In the genomic region with DNA sequence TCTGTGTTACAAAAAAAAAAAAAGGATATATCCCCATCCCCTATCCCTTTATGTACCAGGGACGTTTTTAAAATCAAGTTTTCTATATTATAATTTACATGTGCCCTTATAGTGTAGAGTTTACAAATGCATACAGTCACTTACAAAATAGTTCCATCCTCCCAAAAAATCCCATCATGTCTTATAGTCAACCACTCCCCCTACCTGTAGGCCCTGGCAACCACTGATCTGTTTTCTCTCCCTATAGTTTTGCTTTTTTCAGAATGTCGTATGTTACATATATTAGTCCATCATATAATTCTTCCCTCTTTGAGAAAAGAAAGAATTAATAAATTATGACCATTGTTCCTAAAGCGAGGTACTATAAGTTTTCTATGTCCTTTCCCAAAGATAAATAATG, we compare ENCODE assay signal across 1 cellular context.
TF ChIP-seq lines count a peak whose summit lies in the region.

No MANE protein-coding gene starts in this region.

TF ChIP-seq in GM12878, 131 proteins besides CTCF, POLR2A, EP300 and RAD21:
- TF ChIP-seq CHD1 (IDR thresholded peaks at IDR 0.05; ENCODE audit: low read depth, low read length) (no peak), SUZ12 (IDR thresholded peaks at IDR 0.05; ENCODE audit: unreplicated experiment) (no peak), TCF12 (IDR thresholded peaks at IDR 0.05; ENCODE audit: low read depth, low read length) (no peak), PAX5 (IDR thresholded peaks at IDR 0.05; ENCODE audit: borderline replicate concordance, low read depth, low read length) (no peak), STAT3 (IDR thresholded peaks at IDR 0.05; ENCODE audit: low read depth, low read length) (no peak), SMARCA5 (IDR thresholded peaks at IDR 0.05) (no peak), SREBF1 (IDR thresholded peaks at IDR 0.05; ENCODE audit: low read length) (no peak), SIX5 (IDR thresholded peaks at IDR 0.05; ENCODE audit: low read depth, low read length, severe bottlenecking) (no peak), ZSCAN29 (IDR thresholded peaks at IDR 0.05) (no peak), NR2C1 (IDR thresholded peaks at IDR 0.05) (no peak), IKZF1 (conservative IDR thresholded peaks at IDR 0.05) (no peak), KDM1A (IDR thresholded peaks at IDR 0.05; ENCODE audit: borderline replicate concordance) (no peak), ZNF384 (IDR thresholded peaks at IDR 0.05; ENCODE audit: borderline replicate concordance, low read depth, low read length) (no peak), HDAC6 (IDR thresholded peaks at IDR 0.05; ENCODE audit: unreplicated experiment) (no peak)
- TF ChIP-seq, protein P1, sequence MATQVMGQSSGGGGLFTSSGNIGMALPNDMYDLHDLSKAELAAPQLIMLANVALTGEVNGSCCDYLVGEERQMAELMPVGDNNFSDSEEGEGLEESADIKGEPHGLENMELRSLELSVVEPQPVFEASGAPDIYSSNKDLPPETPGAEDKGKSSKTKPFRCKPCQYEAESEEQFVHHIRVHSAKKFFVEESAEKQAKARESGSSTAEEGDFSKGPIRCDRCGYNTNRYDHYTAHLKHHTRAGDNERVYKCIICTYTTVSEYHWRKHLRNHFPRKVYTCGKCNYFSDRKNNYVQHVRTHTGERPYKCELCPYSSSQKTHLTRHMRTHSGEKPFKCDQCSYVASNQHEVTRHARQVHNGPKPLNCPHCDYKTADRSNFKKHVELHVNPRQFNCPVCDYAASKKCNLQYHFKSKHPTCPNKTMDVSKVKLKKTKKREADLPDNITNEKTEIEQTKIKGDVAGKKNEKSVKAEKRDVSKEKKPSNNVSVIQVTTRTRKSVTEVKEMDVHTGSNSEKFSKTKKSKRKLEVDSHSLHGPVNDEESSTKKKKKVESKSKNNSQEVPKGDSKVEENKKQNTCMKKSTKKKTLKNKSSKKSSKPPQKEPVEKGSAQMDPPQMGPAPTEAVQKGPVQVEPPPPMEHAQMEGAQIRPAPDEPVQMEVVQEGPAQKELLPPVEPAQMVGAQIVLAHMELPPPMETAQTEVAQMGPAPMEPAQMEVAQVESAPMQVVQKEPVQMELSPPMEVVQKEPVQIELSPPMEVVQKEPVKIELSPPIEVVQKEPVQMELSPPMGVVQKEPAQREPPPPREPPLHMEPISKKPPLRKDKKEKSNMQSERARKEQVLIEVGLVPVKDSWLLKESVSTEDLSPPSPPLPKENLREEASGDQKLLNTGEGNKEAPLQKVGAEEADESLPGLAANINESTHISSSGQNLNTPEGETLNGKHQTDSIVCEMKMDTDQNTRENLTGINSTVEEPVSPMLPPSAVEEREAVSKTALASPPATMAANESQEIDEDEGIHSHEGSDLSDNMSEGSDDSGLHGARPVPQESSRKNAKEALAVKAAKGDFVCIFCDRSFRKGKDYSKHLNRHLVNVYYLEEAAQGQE (IDR thresholded peaks at IDR 0.05; ENCODE audit: low read depth, low read length): no peak
- TF ChIP-seq, protein P2, sequence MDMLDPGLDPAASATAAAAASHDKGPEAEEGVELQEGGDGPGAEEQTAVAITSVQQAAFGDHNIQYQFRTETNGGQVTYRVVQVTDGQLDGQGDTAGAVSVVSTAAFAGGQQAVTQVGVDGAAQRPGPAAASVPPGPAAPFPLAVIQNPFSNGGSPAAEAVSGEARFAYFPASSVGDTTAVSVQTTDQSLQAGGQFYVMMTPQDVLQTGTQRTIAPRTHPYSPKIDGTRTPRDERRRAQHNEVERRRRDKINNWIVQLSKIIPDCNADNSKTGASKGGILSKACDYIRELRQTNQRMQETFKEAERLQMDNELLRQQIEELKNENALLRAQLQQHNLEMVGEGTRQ (IDR thresholded peaks at IDR 0.05; ENCODE audit: borderline replicate concordance, low read depth, low read length): no peak
- TF ChIP-seq, protein P3, sequence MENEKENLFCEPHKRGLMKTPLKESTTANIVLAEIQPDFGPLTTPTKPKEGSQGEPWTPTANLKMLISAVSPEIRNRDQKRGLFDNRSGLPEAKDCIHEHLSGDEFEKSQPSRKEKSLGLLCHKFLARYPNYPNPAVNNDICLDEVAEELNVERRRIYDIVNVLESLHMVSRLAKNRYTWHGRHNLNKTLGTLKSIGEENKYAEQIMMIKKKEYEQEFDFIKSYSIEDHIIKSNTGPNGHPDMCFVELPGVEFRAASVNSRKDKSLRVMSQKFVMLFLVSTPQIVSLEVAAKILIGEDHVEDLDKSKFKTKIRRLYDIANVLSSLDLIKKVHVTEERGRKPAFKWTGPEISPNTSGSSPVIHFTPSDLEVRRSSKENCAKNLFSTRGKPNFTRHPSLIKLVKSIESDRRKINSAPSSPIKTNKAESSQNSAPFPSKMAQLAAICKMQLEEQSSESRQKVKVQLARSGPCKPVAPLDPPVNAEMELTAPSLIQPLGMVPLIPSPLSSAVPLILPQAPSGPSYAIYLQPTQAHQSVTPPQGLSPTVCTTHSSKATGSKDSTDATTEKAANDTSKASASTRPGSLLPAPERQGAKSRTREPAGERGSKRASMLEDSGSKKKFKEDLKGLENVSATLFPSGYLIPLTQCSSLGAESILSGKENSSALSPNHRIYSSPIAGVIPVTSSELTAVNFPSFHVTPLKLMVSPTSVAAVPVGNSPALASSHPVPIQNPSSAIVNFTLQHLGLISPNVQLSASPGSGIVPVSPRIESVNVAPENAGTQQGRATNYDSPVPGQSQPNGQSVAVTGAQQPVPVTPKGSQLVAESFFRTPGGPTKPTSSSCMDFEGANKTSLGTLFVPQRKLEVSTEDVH (IDR thresholded peaks at IDR 0.05; ENCODE audit: low read depth, partially characterized antibody): no peak
TF ChIP-seq in GM12878: peak in this region for 0.
